In the genomic region with DNA sequence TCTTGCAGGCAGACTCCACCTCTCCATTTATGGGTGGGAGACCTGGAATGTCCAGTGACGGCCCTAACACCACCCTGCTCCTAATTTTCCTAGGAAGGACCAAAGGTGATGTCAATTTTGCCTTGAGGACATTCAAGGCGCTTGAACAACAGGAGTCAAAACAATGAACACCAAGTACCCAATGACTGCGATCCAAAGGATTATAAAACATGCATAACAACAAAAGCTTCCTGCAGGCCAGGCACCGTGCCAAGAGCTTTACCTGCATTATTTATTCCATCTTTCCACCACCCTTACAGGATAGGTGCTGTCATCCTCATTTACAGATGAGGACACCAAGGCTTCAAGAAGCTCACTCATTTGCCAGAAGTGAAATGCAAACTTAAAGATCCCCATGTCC, we compare ENCODE assay signal across 10 cellular contexts. TPM values are rescaled to one million over a fixed set of nuclear protein-coding genes. Genes with fewer than 3 reads are reported as not detected.
DNase-seq lines count a peak whose midpoint lies in the region; ATAC-seq, FAIRE-seq and TF ChIP-seq lines count a peak whose summit lies in the region.
"Had no signal": no experiment of that assay in that cellular context is flagged by ENCODE, and none has a peak within 500 bp of the region (broad histone marks: within the 10 kb centered on the region; RNA-seq: fewer than 3 reads in every experiment).

No MANE protein-coding gene starts in this region.

- H3K36me3 ChIP-seq in bronchial epithelial cell (ENCODE audit: control insufficient read depth, insufficient read depth, low read length): no peaks in the 10 kb centered on the region
- H3K36me3 ChIP-seq: tibial nerve had no signal

- no peak for DNase-seq in activated naive CD4-positive, alpha-beta T cell treated with anti-CD3 and anti-CD28 coated beads, Interleukin-2, amount 10 ng/mL, durations not matched to agents 7 days and 5 days
- no peak for DNase-seq in activated naive CD4-positive, alpha-beta T cell (lab: John Stamatoyannopoulos, UW)
- DNase-seq in NCI-H345 (lab: John Stamatoyannopoulos, UW): peak; percentile 90
- DNase-seq in bronchial epithelial cell (ENCODE audit: low read depth): peak; percentile 25
- DNase-seq in stimulated activated naive B cell treated with anti-CD40 and anti-IgM and Interleukin-4, amounts not matched to agents 10 μg/mL and 1 μg/mL and 100 μg/mL, for 72 hours: no peak
- DNase-seq in NCI-H187 (lab: John Stamatoyannopoulos, UW): no peak
- DNase-seq in endothelial cell (ENCODE audit: low spot score): no peak

- TF ChIP-seq CTCF in bronchial epithelial cell (IDR thresholded peaks at IDR 0.05; ENCODE audit: insufficient read depth, low read length, severe bottlenecking) (no peak), endothelial cell (IDR thresholded peaks at IDR 0.05; ENCODE audit: unreplicated experiment) (no peak)

- H3K4me3 ChIP-seq in bronchial epithelial cell (ENCODE audit: low read depth, low read length): no peak overlapping the region
- H3K4me3 ChIP-seq: body of pancreas, tibial nerve had no signal

- peaks cover 57% of the 10 kb centered on the region for H3K4me1 Mint-ChIP-seq in activated naive CD4-positive, alpha-beta T cell treated with anti-CD3 and anti-CD28 coated beads, Interleukin-2, amount 10 ng/mL, durations not matched to agents 7 days and 5 days
- peaks cover 36 to 87% of the 10 kb centered on the region in 2 donors for H3K4me1 Mint-ChIP-seq in stimulated activated naive B cell treated with anti-CD40 and anti-IgM and Interleukin-4, amounts not matched to agents 10 μg/mL and 1 μg/mL and 100 μg/mL, for 72 hours
- H3K4me1 Mint-ChIP-seq in endothelial cell (ENCODE audit: unreplicated experiment): peaks cover 8% of the 10 kb centered on the region

- FAIRE-seq in bronchial epithelial cell (lab: Jason Lieb, UNC): no peak

- H3K27me3 ChIP-seq in bronchial epithelial cell (ENCODE audit: control insufficient read depth, insufficient read depth, low read length): no peaks in the 10 kb centered on the region
- H3K27me3 ChIP-seq: body of pancreas, tibial nerve had no signal

- H3K36me3 Mint-ChIP-seq in activated naive CD4-positive, alpha-beta T cell treated with anti-CD3 and anti-CD28 coated beads, Interleukin-2, amount 10 ng/mL, durations not matched to agents 7 days and 5 days: peaks cover 16% of the 10 kb centered on the region
- peaks cover 16 to 33% of the 10 kb centered on the region in 2 donors for H3K36me3 Mint-ChIP-seq in stimulated activated naive B cell treated with anti-CD40 and anti-IgM and Interleukin-4, amounts not matched to agents 10 μg/mL and 1 μg/mL and 100 μg/mL, for 72 hours
- H3K36me3 Mint-ChIP-seq in endothelial cell (ENCODE audit: low read depth, unreplicated experiment): no peaks in the 10 kb centered on the region

- peak overlapping the region; percentile 23 for H3K4me3 Mint-ChIP-seq in activated naive CD4-positive, alpha-beta T cell treated with anti-CD3 and anti-CD28 coated beads, Interleukin-2, amount 10 ng/mL, durations not matched to agents 7 days and 5 days
- H3K4me3 Mint-ChIP-seq in stimulated activated naive B cell treated with anti-CD40 and anti-IgM and Interleukin-4, amounts not matched to agents 10 μg/mL and 1 μg/mL and 100 μg/mL, for 72 hours: peak overlapping the region in 1 of 2 donors; percentile 12
- no peak overlapping the region for H3K4me3 Mint-ChIP-seq in endothelial cell (ENCODE audit: unreplicated experiment)

- no peaks in the 10 kb centered on the region for H3K27me3 Mint-ChIP-seq in activated naive CD4-positive, alpha-beta T cell treated with anti-CD3 and anti-CD28 coated beads, Interleukin-2, amount 10 ng/mL, durations not matched to agents 7 days and 5 days
- no peaks in the 10 kb centered on the region for H3K27me3 Mint-ChIP-seq in stimulated activated naive B cell treated with anti-CD40 and anti-IgM and Interleukin-4, amounts not matched to agents 10 μg/mL and 1 μg/mL and 100 μg/mL, for 72 hours
- peaks cover 1% of the 10 kb centered on the region for H3K27me3 Mint-ChIP-seq in endothelial cell (ENCODE audit: unreplicated experiment)

- peak overlapping the region; percentile 82 for H3K27ac Mint-ChIP-seq in activated naive CD4-positive, alpha-beta T cell treated with anti-CD3 and anti-CD28 coated beads, Interleukin-2, amount 10 ng/mL, durations not matched to agents 7 days and 5 days
- peak overlapping the region; percentile 92 for H3K27ac Mint-ChIP-seq in stimulated activated naive B cell treated with anti-CD40 and anti-IgM and Interleukin-4, amounts not matched to agents 10 μg/mL and 1 μg/mL and 100 μg/mL, for 72 hours
- H3K27ac Mint-ChIP-seq in endothelial cell (ENCODE audit: unreplicated experiment): no peak overlapping the region

- no peak for ATAC-seq in stimulated activated naive B cell treated with anti-CD40 and anti-IgM and Interleukin-4, amounts not matched to agents 10 μg/mL and 1 μg/mL and 100 μg/mL, for 72 hours (replicated peaks)
- ATAC-seq in GM21619 (IDR thresholded peaks at IDR 0.05; ENCODE audit: unreplicated experiment): no peak
- ATAC-seq: body of pancreas had no signal

- CTCF ChIA-PET in activated naive CD4-positive, alpha-beta T cell treated with anti-CD3 and anti-CD28 coated beads, Interleukin-2, amount 10 ng/mL, durations not matched to agents 7 days and 5 days (lab: Charles Lee): no interaction called here

- no peaks in the 10 kb centered on the region for H3K9me3 Mint-ChIP-seq in activated naive CD4-positive, alpha-beta T cell treated with anti-CD3 and anti-CD28 coated beads, Interleukin-2, amount 10 ng/mL, durations not matched to agents 7 days and 5 days
- H3K9me3 Mint-ChIP-seq in stimulated activated naive B cell treated with anti-CD40 and anti-IgM and Interleukin-4, amounts not matched to agents 10 μg/mL and 1 μg/mL and 100 μg/mL, for 72 hours: peaks cover 0 to 5% of the 10 kb centered on the region in 2 donors
- no peaks in the 10 kb centered on the region for H3K9me3 Mint-ChIP-seq in endothelial cell (ENCODE audit: unreplicated experiment)

RNA-seq across cellular contexts. Expression of gene FOXN3, which starts 15.2 kb away (rescaled TPM):
- total RNA-seq in bronchial epithelial cell: 5.8 and 7.8 TPM in 2 replicates
- 108 TPM for total RNA-seq in endothelial cell (ENCODE audit: unreplicated experiment)

Comparison
In these comparisons a context has a peak if more than half of its experiments do, and no peak if none do; other contexts are left out.
1. DNase-seq: peak in NCI-H345 (single experiment) and bronchial epithelial cell (single experiment); none in activated naive CD4-positive, alpha-beta T cell treated with anti-CD3 and anti-CD28 coated beads, Interleukin-2, amount 10 ng/mL, durations not matched to agents 7 days and 5 days (single experiment), activated naive CD4-positive, alpha-beta T cell (0 of 4), stimulated activated naive B cell treated with anti-CD40 and anti-IgM and Interleukin-4, amounts not matched to agents 10 μg/mL and 1 μg/mL and 100 μg/mL, for 72 hours (single experiment), NCI-H187 (0 of 2) and endothelial cell (single experiment).
2. RNA of gene FOXN3, which starts 15.2 kb away (total RNA-seq): 108 TPM in endothelial cell (single experiment); 5.8 to 7.8 TPM in bronchial epithelial cell; every median in the first group is over 10 times any median in the second.